ENCODE assay signal across 1 cellular context in genomic region chr12:109052415-109053323, GRCh38.
TF ChIP-seq lines count a peak whose summit lies in the region.

TSS of gene USP30 (plus strand) at chr12:109052576. CDS start at chr12:109052679, 103 bp downstream.

TF ChIP-seq in A549, 52 proteins besides CTCF, POLR2A, EP300 and RAD21 (continued from another document):
- TF ChIP-seq ESRRA (IDR thresholded peaks at IDR 0.05; ENCODE audit: borderline replicate concordance, low read length) (peak; percentile 43; the same call in 1 of the 2 replicates), RFX5 (IDR thresholded peaks at IDR 0.05) (peak; percentile 77), CHD2 (IDR thresholded peaks at IDR 0.05; ENCODE audit: low read length, partially characterized antibody) (peak; percentile 43), HEYL (CRISPR knock-in tag; IDR thresholded peaks at IDR 0.05) (no peak), MAZ (IDR thresholded peaks at IDR 0.05; ENCODE audit: borderline replicate concordance, low read depth, low read length) (peak; percentile 96; the same call in 1 of the 2 replicates), MYC (IDR thresholded peaks at IDR 0.05; ENCODE audit: borderline replicate concordance, low read length) (0 out of 2 replicates have a peak, but pooled peaks have one; percentile 64), ATOH8 (CRISPR knock-in tag; IDR thresholded peaks at IDR 0.05; ENCODE audit: low read depth) (no peak), RARB (CRISPR knock-in tag; IDR thresholded peaks at IDR 0.05) (no peak), HDAC2 (IDR thresholded peaks at IDR 0.05) (peak; percentile 33; the same call in 1 of the 2 replicates), JUN (IDR thresholded peaks at IDR 0.05) (peak; percentile 29 to 93; a peak in 3 of 5 replicates), RNF2 (IDR thresholded peaks at IDR 0.05; ENCODE audit: borderline replicate concordance, low read depth) (no peak), CEBPB (IDR thresholded peaks at IDR 0.05) (peak in 1 of 2 experiments; percentile 54; a peak in 1 of 4 replicates), CHD4 (IDR thresholded peaks at IDR 0.05; ENCODE audit: borderline replicate concordance) (no peak), POLR2AphosphoS2 (conservative IDR thresholded peaks at IDR 0.05; ENCODE audit: low read length) (no peak)
- TF ChIP-seq, protein P1, sequence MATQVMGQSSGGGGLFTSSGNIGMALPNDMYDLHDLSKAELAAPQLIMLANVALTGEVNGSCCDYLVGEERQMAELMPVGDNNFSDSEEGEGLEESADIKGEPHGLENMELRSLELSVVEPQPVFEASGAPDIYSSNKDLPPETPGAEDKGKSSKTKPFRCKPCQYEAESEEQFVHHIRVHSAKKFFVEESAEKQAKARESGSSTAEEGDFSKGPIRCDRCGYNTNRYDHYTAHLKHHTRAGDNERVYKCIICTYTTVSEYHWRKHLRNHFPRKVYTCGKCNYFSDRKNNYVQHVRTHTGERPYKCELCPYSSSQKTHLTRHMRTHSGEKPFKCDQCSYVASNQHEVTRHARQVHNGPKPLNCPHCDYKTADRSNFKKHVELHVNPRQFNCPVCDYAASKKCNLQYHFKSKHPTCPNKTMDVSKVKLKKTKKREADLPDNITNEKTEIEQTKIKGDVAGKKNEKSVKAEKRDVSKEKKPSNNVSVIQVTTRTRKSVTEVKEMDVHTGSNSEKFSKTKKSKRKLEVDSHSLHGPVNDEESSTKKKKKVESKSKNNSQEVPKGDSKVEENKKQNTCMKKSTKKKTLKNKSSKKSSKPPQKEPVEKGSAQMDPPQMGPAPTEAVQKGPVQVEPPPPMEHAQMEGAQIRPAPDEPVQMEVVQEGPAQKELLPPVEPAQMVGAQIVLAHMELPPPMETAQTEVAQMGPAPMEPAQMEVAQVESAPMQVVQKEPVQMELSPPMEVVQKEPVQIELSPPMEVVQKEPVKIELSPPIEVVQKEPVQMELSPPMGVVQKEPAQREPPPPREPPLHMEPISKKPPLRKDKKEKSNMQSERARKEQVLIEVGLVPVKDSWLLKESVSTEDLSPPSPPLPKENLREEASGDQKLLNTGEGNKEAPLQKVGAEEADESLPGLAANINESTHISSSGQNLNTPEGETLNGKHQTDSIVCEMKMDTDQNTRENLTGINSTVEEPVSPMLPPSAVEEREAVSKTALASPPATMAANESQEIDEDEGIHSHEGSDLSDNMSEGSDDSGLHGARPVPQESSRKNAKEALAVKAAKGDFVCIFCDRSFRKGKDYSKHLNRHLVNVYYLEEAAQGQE (IDR thresholded peaks at IDR 0.05) = peak; percentile 33
- TF ChIP-seq, protein P2, sequence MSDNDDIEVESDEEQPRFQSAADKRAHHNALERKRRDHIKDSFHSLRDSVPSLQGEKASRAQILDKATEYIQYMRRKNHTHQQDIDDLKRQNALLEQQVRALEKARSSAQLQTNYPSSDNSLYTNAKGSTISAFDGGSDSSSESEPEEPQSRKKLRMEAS (IDR thresholded peaks at IDR 0.05) = peak; percentile 87
